Comparison of ENCODE assay signal across 8 cellular contexts in the genomic region with DNA sequence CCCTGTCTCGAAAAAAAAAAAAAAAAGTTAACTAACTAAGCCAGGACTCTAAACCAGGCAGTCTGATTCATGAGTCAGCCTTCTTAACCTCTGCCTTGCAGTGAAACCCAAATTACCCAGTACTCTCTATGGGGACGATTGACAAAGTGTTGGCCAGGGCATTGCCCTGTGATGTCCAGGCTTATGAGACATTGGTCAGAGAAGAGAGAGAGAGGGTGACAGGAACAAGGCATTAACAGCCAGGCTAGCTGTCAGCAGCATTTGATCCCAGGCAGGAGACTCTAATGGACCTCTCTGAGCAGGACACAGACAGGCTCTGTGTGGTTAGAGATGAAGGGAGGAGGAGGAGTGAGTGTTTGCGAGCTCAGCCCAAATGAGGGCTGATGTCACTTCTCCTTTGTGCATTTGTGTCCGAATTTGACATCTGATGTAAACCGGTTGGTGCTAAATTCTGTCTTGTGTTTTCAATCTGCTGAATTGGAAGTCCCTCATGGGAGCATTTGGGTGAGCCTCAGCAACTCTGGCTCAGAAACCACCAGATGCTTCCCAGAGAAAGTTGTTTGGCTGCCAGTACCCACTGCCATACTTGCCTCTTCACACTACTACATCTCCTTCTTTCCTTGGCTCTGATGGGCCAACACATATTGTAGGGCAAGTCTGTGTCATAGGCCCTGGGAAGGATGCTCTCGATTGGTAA. TPM values are rescaled to one million over a fixed set of nuclear protein-coding genes. Genes with fewer than 3 reads are reported as not detected.
DNase-seq lines count a peak whose midpoint lies in the region; ATAC-seq and TF ChIP-seq lines count a peak whose summit lies in the region.

No MANE protein-coding gene starts in this region.

- WGBS in aorta, 2 donors = 10 to 12% methylated on average over 6 of the region's 6 CpGs

- intact Hi-C loops in colonic mucosa (cut with DNase I) = no loop called here
- intact Hi-C loops in aorta (cut with DNase I) = no loop called here

- H3K4me1 ChIP-seq in SJCRH30 = peaks cover 49% of the 10 kb centered on the region
- H3K4me1 ChIP-seq in colonic mucosa = no peaks in the 10 kb centered on the region
- no peaks in the 10 kb centered on the region for H3K4me1 ChIP-seq in aorta (ENCODE audit: control insufficient read depth in 1 of 2, insufficient read depth in 2 of 2, low read length in 2 of 2)

- H3K36me3 ChIP-seq in SJCRH30 (no peaks in the 10 kb centered on the region), colonic mucosa (no peaks in the 10 kb centered on the region), aorta (ENCODE audit: control insufficient read depth in 1 of 2, insufficient read depth in 2 of 2, low read length in 1 of 2) (no peaks in the 10 kb centered on the region)

- peak; percentile 43 for ATAC-seq in HG02943 (IDR thresholded peaks at IDR 0.05; ENCODE audit: low read depth, unreplicated experiment)
- ATAC-seq in aorta (ENCODE audit: low FRiP score) = peak; percentile 69

- peak overlapping the region; percentile 32 for H3K4me3 ChIP-seq in SJCRH30
- no peak overlapping the region for H3K4me3 ChIP-seq in colonic mucosa
- H3K4me3 ChIP-seq in aorta (ENCODE audit: low read length in 2 of 2) = no peak overlapping the region

- H3K27me3 ChIP-seq in SJCRH30 (no peaks in the 10 kb centered on the region), colonic mucosa (no peaks in the 10 kb centered on the region), aorta (ENCODE audit: control insufficient read depth in 1 of 2, insufficient read depth in 2 of 2, low read length in 1 of 2) (no peaks in the 10 kb centered on the region)

- peak overlapping the region; percentile 84 for H3K27ac ChIP-seq in SJCRH30
- H3K27ac ChIP-seq in colonic mucosa = peak overlapping the region; percentile 48
- peak overlapping the region; percentile 29 to 77 for H3K27ac ChIP-seq in aorta (ENCODE audit: low read depth in 1 of 2, low read length in 2 of 2)

- DNase-seq in NCI-H2029 (lab: John Stamatoyannopoulos, UW) (peak; percentile 7), NCI-H2029 treated with DMSO at 0.1 percent for 48 hours (lab: John Stamatoyannopoulos, UW) (no peak), SJCRH30 (peak; percentile 42 to 66), colonic mucosa (no peak), midbrain (lab: John Stamatoyannopoulos, UW) (peak; percentile 16), aorta (peak in 1 of 2 donors; percentile 61), NCI-H524 (lab: John Stamatoyannopoulos, UW) (no peak)

- H3K9ac ChIP-seq in colonic mucosa (ENCODE audit: low read depth in 2 of 2, low read length in 2 of 2) = peak overlapping the region in 1 of 2 donors; percentile 49

- TF ChIP-seq CTCF in colonic mucosa (IDR thresholded peaks at IDR 0.05) = no peak

- H3K9me3 ChIP-seq in SJCRH30 (replicated peaks) (peaks cover 4% of the 10 kb centered on the region; the same call in 1 of the 2 replicates), colonic mucosa (no peaks in the 10 kb centered on the region), aorta (ENCODE audit: control insufficient read depth, low read length) (no peaks in the 10 kb centered on the region)

RNA-seq across cellular contexts. Expression of a gene that starts 4.3 kb away (rescaled TPM):
- 58.4 and 61.9 TPM in 2 replicates for total RNA-seq in SJCRH30 (2014; rRNA removed; shearing (Covaris generic))
- total RNA-seq in colonic mucosa (under 1 TPM; 0.59 to 0.69 TPM), aorta (under 1 TPM in 1 of 2 donors, not detected in 1; 0.96 TPM)
- polyA plus RNA-seq in aorta = 1 to 10 TPM; 2.1 to 3.0 TPM

RNA-seq across cellular contexts. Expression of a gene that starts 15.8 kb away (rescaled TPM):
- 163 and 205 TPM in 2 replicates for total RNA-seq in SJCRH30 (2014; rRNA removed; shearing (Covaris generic))
- total RNA-seq in colonic mucosa = 10 to 100 TPM; 60.4 to 65.5 TPM
- total RNA-seq in aorta = 100 to 1,000 TPM; 100 to 123 TPM
- 10 to 100 TPM; 12.1 to 32.4 TPM for polyA plus RNA-seq in aorta

RNA-seq across cellular contexts. Expression of a gene that starts 48.8 kb away (rescaled TPM):
- total RNA-seq in SJCRH30 (2014; rRNA removed; shearing (Covaris generic)) = 28.0 and 28.9 TPM in 2 replicates
- total RNA-seq in colonic mucosa (10 to 100 TPM in 1 of 2 donors, 1 to 10 TPM in 1; 1.9 to 15.4 TPM), aorta (100 to 1,000 TPM in 1 of 2 donors, 10 to 100 TPM in 1; 79.5 to 210 TPM)
- polyA plus RNA-seq in aorta = 10 to 100 TPM; 14.4 to 21.2 TPM

Comparison
In these comparisons a context has a peak if more than half of its experiments do, and no peak if none do; other contexts are left out.
1. DNase-seq: peak in NCI-H2029 (single experiment), SJCRH30 (2 of 2) and midbrain (single experiment); none in NCI-H2029 treated with DMSO at 0.1 percent for 48 hours (single experiment), colonic mucosa (single experiment) and NCI-H524 (0 of 2).
2. RNA of a gene that starts 4.3 kb away (total RNA-seq): 58.4 to 61.9 TPM in SJCRH30; 0.96 TPM in aorta and 0.59 to 0.69 TPM in colonic mucosa; every median in the first group is over 10 times any median in the second.
3. Peak in every context shown above with its lines, with median percentiles within 50 percentile points of each other: H3K27ac ChIP-seq.